ENCODE assay signal across 17 cellular contexts in the genomic region with DNA sequence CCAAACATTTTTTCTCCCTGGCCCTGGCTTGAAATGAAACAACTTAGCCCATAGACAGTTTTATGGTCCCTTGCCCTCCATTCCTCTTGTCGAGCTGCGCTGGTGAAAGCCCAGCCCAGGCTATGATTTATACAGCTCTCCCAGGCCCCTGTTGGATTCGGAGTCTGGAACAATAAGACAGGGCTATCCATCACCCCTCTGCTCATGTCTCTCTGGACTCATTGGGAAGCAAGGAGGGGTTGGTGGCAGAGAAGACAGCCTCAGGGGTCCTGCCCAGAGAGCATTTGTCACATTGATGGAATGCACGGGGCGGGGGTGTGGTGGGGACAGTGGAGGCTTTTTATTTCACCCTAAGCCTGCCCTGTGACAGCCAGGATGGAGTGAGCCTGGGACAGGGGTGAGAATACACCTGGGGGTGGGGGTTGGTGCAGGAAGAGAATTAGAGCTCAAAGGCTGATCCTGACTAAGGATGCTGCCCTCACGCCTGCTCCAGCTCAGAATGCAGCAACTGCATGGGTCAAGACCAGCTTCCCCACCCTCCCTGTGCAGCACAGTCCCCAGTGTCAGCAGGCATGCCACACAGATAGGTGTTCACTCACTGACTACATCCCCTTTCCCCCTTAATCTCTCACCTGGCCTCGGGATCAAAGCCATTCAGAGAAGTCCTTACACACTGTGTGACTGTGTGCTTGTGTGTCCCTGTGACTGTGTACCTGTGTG. TPM values are rescaled to one million over a fixed set of nuclear protein-coding genes. Genes with fewer than 3 reads are reported as not detected.
DNase-seq lines count a peak whose midpoint lies in the region; ATAC-seq and TF ChIP-seq lines count a peak whose summit lies in the region.
"Had no signal": no experiment of that assay in that cellular context is flagged by ENCODE, and none has a peak within 500 bp of the region (broad histone marks: within the 10 kb centered on the region; RNA-seq: fewer than 3 reads in every experiment).

No MANE protein-coding gene starts in this region.

- no peaks in the 10 kb centered on the region for H3K9me3 ChIP-seq in H9 (ENCODE audit: control insufficient read depth, low read depth, low read length)
- H3K9me3 ChIP-seq in hepatocyte (ENCODE audit: low read depth): no peaks in the 10 kb centered on the region

- H3K18ac ChIP-seq in H9 (ENCODE audit: insufficient read length, low read depth, low read length): no peak overlapping the region

- H2AFZ ChIP-seq in H9 (ENCODE audit: low read length) (no peak overlapping the region), hepatocyte (no peak overlapping the region)

- no peak overlapping the region for H4K5ac ChIP-seq in H9 (ENCODE audit: insufficient read length, low read depth, low read length)

- H3K27ac ChIP-seq in H9 (ENCODE audit: insufficient read length, low read depth, low read length): no peak overlapping the region
- H3K27ac ChIP-seq in coronary artery: no peak overlapping the region
- no peak overlapping the region for H3K27ac ChIP-seq in hepatocyte

- no peak overlapping the region for H3K56ac ChIP-seq in H9 (ENCODE audit: insufficient read length, low read depth, low read length)

- H3K23ac ChIP-seq in H9 (ENCODE audit: insufficient read length, low read depth, low read length): no peak overlapping the region

- no peak overlapping the region for H2BK120ac ChIP-seq in H9 (ENCODE audit: low read depth, low read length, poor library complexity, severe bottlenecking)

- H3K14ac ChIP-seq in H9 (ENCODE audit: insufficient read depth, low read length): no peak overlapping the region

- TF ChIP-seq CTCF in H9 (conservative IDR thresholded peaks at IDR 0.05) (no peak), coronary artery (IDR thresholded peaks at IDR 0.05) (no peak), hepatocyte (IDR thresholded peaks at IDR 0.05; ENCODE audit: poor library complexity) (no peak)

- no peak overlapping the region for H2BK5ac ChIP-seq in H9 (ENCODE audit: insufficient read length, low read length)

- H3K79me2 ChIP-seq in H9 (ENCODE audit: insufficient read depth, low read length) (no peaks in the 10 kb centered on the region), hepatocyte (no peaks in the 10 kb centered on the region)

- peak; percentile 9 for DNase-seq in H9
- DNase-seq in coronary artery (ENCODE audit: low spot score): peak; percentile 50
- DNase-seq in mesenteric fat pad (ENCODE audit: low spot score): peak; percentile 74
- no peak for DNase-seq in stimulated activated effector memory CD8-positive, alpha-beta T cell treated with anti-CD3 and anti-CD28 coated beads, Interleukin-12 subunit alpha, Interleukin-12 subunit beta, amount 100 ng/mL, for 72 hours (ENCODE audit: low spot score in 2 of 2)
- no peak for DNase-seq in hepatocyte (ENCODE audit: low spot score)
- DNase-seq in A172 (ENCODE audit: low spot score): no peak
- DNase-seq: AML-193; DMS53; KBM-7; NCI-H1048; NCI-H226; NCI-H526 treated with DMSO at 0.1 percent for 48 hours; NK-92 treated with Interleukin-12 subunit alpha and Interleukin-12 subunit beta, amount 100 ng/mL, for 24 hours had no signal

- no peak overlapping the region for H3K4me3 ChIP-seq in coronary artery
- H3K4me3 ChIP-seq in hepatocyte: no peak overlapping the region
- H3K4me3 ChIP-seq: GM12878 had no signal

- no peaks in the 10 kb centered on the region for H3K23me2 ChIP-seq in H9 (ENCODE audit: insufficient read length, low read depth, low read length, poor library complexity, severe bottlenecking)

- no peak overlapping the region for H3K4me3 Mint-ChIP-seq in H9
- no peak overlapping the region for H3K4me3 Mint-ChIP-seq in stimulated activated effector memory CD8-positive, alpha-beta T cell treated with anti-CD3 and anti-CD28 coated beads, Interleukin-12 subunit alpha, Interleukin-12 subunit beta, amount 100 ng/mL, for 72 hours

- no peak overlapping the region for H2AK5ac ChIP-seq in H9 (ENCODE audit: insufficient read length, low read length)

- H3K27me3 Mint-ChIP-seq in H9 (ENCODE audit: low read depth): peaks cover 33% of the 10 kb centered on the region

- H3K4me2 ChIP-seq in H9 (ENCODE audit: insufficient read depth, insufficient read length, low read length) (no peak overlapping the region), hepatocyte (no peak overlapping the region)

- WGBS in H9 (ENCODE audit: extremely low coverage, insufficient read length, low lambda C conversion rate): no CpG with 5 or more reads among the region's 7 CpGs
- WGBS in hepatocyte (ENCODE audit: low lambda C conversion rate, missing lambda C conversion rate): 47% methylated on average over 7 of the region's 7 CpGs

- no peak overlapping the region for H3K9ac ChIP-seq in H9 (ENCODE audit: extremely low read depth, insufficient read length, low read length)

- no peaks in the 10 kb centered on the region for H3K36me3 ChIP-seq in hepatocyte (replicated peaks; ENCODE audit: insufficient read depth, low read depth)

- no peak overlapping the region for H4K91ac ChIP-seq in H9 (ENCODE audit: insufficient read length, low read depth, low read length)

- H3K79me1 ChIP-seq in H9 (ENCODE audit: insufficient read depth, low read depth, low read length, poor library complexity, severe bottlenecking): no peaks in the 10 kb centered on the region

- H3K36me3 Mint-ChIP-seq in H9 (ENCODE audit: insufficient read depth in 1 of 3, low read depth in 3 of 3): no peaks in the 10 kb centered on the region; a peak in 1 of 7 replicates
- H3K36me3 Mint-ChIP-seq in stimulated activated effector memory CD8-positive, alpha-beta T cell treated with anti-CD3 and anti-CD28 coated beads, Interleukin-12 subunit alpha, Interleukin-12 subunit beta, amount 100 ng/mL, for 72 hours: no peaks in the 10 kb centered on the region

- H4K20me1 ChIP-seq in H9 (ENCODE audit: control insufficient read depth, insufficient read depth, insufficient read length) (no peaks in the 10 kb centered on the region), hepatocyte (ENCODE audit: insufficient read depth, poor library complexity, severe bottlenecking) (no peaks in the 10 kb centered on the region)

- H4K8ac ChIP-seq in H9 (replicated peaks; ENCODE audit: insufficient read length, low read depth, low read length): no peak overlapping the region

- peaks cover 9 to 14% of the 10 kb centered on the region in 2 experiments for H3K4me1 Mint-ChIP-seq in H9
- no peaks in the 10 kb centered on the region for H3K4me1 Mint-ChIP-seq in stimulated activated effector memory CD8-positive, alpha-beta T cell treated with anti-CD3 and anti-CD28 coated beads, Interleukin-12 subunit alpha, Interleukin-12 subunit beta, amount 100 ng/mL, for 72 hours

- H3K27me3 ChIP-seq in H9 (ENCODE audit: insufficient read depth, low read length) (no peaks in the 10 kb centered on the region; the same call in 1 of the 2 replicates), hepatocyte (no peaks in the 10 kb centered on the region)

- ATAC-seq in stimulated activated effector memory CD8-positive, alpha-beta T cell treated with anti-CD3 and anti-CD28 coated beads, Interleukin-12 subunit alpha, Interleukin-12 subunit beta, amount 100 ng/mL, for 72 hours: peak; percentile 29
- ATAC-seq in GM18498 (IDR thresholded peaks at IDR 0.05; ENCODE audit: unreplicated experiment) (no peak), GM21619 (IDR thresholded peaks at IDR 0.05; ENCODE audit: unreplicated experiment) (no peak)
- ATAC-seq: GM12878 had no signal

- no peak overlapping the region for H2BK20ac ChIP-seq in H9 (ENCODE audit: low read depth, low read length, poor library complexity, severe bottlenecking)

- H3K9me3 Mint-ChIP-seq in H9: peaks cover 0 to 6% of the 10 kb centered on the region in 2 experiments; a peak in 3 of 5 replicates
- no peaks in the 10 kb centered on the region for H3K9me3 Mint-ChIP-seq in stimulated activated effector memory CD8-positive, alpha-beta T cell treated with anti-CD3 and anti-CD28 coated beads, Interleukin-12 subunit alpha, Interleukin-12 subunit beta, amount 100 ng/mL, for 72 hours

- H2BK15ac ChIP-seq in H9 (ENCODE audit: low read depth, low read length): no peak overlapping the region

- no peak overlapping the region for H2BK12ac ChIP-seq in H9 (ENCODE audit: insufficient read length, low read depth, low read length)

- no peak overlapping the region for H3K4ac ChIP-seq in H9 (ENCODE audit: low read depth, low read length)

- no peaks in the 10 kb centered on the region for H3K9me2 ChIP-seq in hepatocyte (replicated peaks; ENCODE audit: insufficient read depth)

- H3T11ph ChIP-seq in H9 (ENCODE audit: low read length): no peak overlapping the region

- H3K4me1 ChIP-seq in H9 (ENCODE audit: insufficient read depth, low read length) (no peaks in the 10 kb centered on the region), hepatocyte (ENCODE audit: insufficient read depth) (no peaks in the 10 kb centered on the region)

- H3K27ac Mint-ChIP-seq in H9: no peak overlapping the region
- H3K27ac Mint-ChIP-seq in stimulated activated effector memory CD8-positive, alpha-beta T cell treated with anti-CD3 and anti-CD28 coated beads, Interleukin-12 subunit alpha, Interleukin-12 subunit beta, amount 100 ng/mL, for 72 hours: no peak overlapping the region

RNA-seq across cellular contexts. Expression of gene PKNOX2, which starts 10.0 kb away (rescaled TPM):
- total RNA-seq in H9 (2021): 1.3 and 1.4 TPM in 2 replicates
- 2.6 TPM for total RNA-seq in mesenteric fat pad
- total RNA-seq in hepatocyte: 3.1 and 4.3 TPM in 2 replicates
- polyA plus RNA-seq in hepatocyte: 2.1 and 3.0 TPM in 2 replicates
- 0.12 TPM in 1 of 2 replicates, not detected in the other for total RNA-seq in A172 (2014; rRNA removed; shearing (Covaris generic))
- total RNA-seq: GM12878, M059J had no signal
- polyA plus RNA-seq: GM12878 had no signal

RNA-seq across cellular contexts. Expression of gene TMEM218, which starts 43.1 kb away (rescaled TPM):
- 14.3 and 15.2 TPM in 2 replicates for total RNA-seq in H9 (2021)
- 24.6 TPM for total RNA-seq in mesenteric fat pad
- total RNA-seq in hepatocyte: 20.6 and 21.1 TPM in 2 replicates
- 20.7 and 24.6 TPM in 2 replicates for polyA plus RNA-seq in hepatocyte
- total RNA-seq in A172 (2014; rRNA removed; shearing (Covaris generic)): 25.8 and 30.8 TPM in 2 replicates

Comparison
In these comparisons a context has a peak if more than half of its experiments do, and no peak if none do; other contexts are left out.
1. DNase-seq: peak in H9 (single experiment), coronary artery (single experiment) and mesenteric fat pad (single experiment); none in stimulated activated effector memory CD8-positive, alpha-beta T cell treated with anti-CD3 and anti-CD28 coated beads, Interleukin-12 subunit alpha, Interleukin-12 subunit beta, amount 100 ng/mL, for 72 hours (0 of 2), hepatocyte (single experiment) and A172 (single experiment).